Comparison of ENCODE assay signal across 9 cellular contexts in the genomic region with DNA sequence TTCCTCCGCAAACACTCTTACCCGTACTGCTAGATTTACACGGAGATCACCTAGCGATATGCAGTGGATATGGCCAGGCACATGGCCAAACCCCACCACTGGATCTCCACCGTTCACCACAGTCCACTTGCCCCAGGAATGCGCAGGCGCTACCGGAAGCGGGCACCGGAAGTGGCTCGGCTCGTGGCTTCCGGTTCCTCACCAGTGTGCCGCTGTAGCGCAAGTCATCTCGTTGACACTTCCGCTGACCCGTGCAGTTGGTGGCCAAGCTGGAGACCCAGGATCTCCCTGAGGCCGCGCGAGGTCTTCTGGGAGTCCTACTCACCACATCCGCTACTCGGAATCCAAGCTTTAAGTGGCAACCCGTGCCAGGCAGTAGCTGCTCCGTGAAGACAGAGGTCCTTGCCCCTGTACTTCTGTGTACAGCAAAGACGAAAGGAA. TPM values are rescaled to one million over a fixed set of nuclear protein-coding genes. Genes with fewer than 3 reads are reported as not detected.
DNase-seq lines count a peak whose midpoint lies in the region; ATAC-seq lines count a peak whose summit lies in the region.
"Had no signal": no experiment of that assay in that cellular context is flagged by ENCODE, and none has a peak within 500 bp of the region (broad histone marks: within the 10 kb centered on the region; RNA-seq: fewer than 3 reads in every experiment).

No MANE protein-coding gene starts in this region.

- H3K27me3 ChIP-seq in adipocyte (replicated peaks; ENCODE audit: control insufficient read depth, insufficient read depth, low read length), result no peaks in the 10 kb centered on the region
- H3K27me3 ChIP-seq in mononuclear cell (ENCODE audit: insufficient read depth, low read length), result peaks cover 6% of the 10 kb centered on the region
- H3K27me3 ChIP-seq: tibial nerve had no signal

- H3K9me3 ChIP-seq in adipocyte (ENCODE audit: control insufficient read depth, low read length) (peaks cover 4% of the 10 kb centered on the region), mononuclear cell (ENCODE audit: low read depth, low read length) (no peaks in the 10 kb centered on the region)

- H3K4me3 ChIP-seq in adipocyte (ENCODE audit: low read length), result peak overlapping the region; percentile 75
- H3K4me3 ChIP-seq in mononuclear cell (ENCODE audit: low read length), result peak overlapping the region; percentile 17

- ATAC-seq in stimulated activated naive CD8-positive, alpha-beta T cell treated with anti-CD3 and anti-CD28 coated beads, Interleukin-15, amount 100 ng/mL, for 72 hours, result peak; percentile 95
- ATAC-seq in GM18909 (IDR thresholded peaks at IDR 0.05; ENCODE audit: poor library complexity, unreplicated experiment), result no peak
- no peak for ATAC-seq in GM21381 (IDR thresholded peaks at IDR 0.05; ENCODE audit: unreplicated experiment)

- no peaks in the 10 kb centered on the region for H3K27me3 Mint-ChIP-seq in stimulated activated naive CD8-positive, alpha-beta T cell treated with anti-CD3 and anti-CD28 coated beads, Interleukin-15, amount 100 ng/mL, for 72 hours

- DNase-seq in AG08396 (ENCODE audit: low spot score) (peak; percentile 49), SK-MEL-5 (ENCODE audit: low read depth, low spot score) (peak; percentile 63), adipocyte (ENCODE audit: low read depth) (no peak), SKM-1 treated with dmso at 0.1 percent for 144 hours (lab: John Stamatoyannopoulos, UW; ENCODE audit: unreplicated experiment) (no peak)
- peak; percentile 46 to 75 for DNase-seq in stimulated activated naive CD8-positive, alpha-beta T cell treated with anti-CD3 and anti-CD28 coated beads, Interleukin-15, amount 100 ng/mL, for 72 hours

- no peaks in the 10 kb centered on the region for H3K4me1 ChIP-seq in adipocyte (ENCODE audit: control insufficient read depth, insufficient read depth, low read length)
- peaks cover 7% of the 10 kb centered on the region for H3K4me1 ChIP-seq in mononuclear cell (ENCODE audit: insufficient read depth, low read length)
- H3K4me1 ChIP-seq: tibial nerve had no signal

- H3K36me3 ChIP-seq in adipocyte (ENCODE audit: control insufficient read depth, insufficient read depth, low read length, severe bottlenecking), result peaks cover 18% of the 10 kb centered on the region

- H3K4me3 Mint-ChIP-seq in stimulated activated naive CD8-positive, alpha-beta T cell treated with anti-CD3 and anti-CD28 coated beads, Interleukin-15, amount 100 ng/mL, for 72 hours, result peak overlapping the region; percentile 58 to 73

- peaks cover 19% of the 10 kb centered on the region for H3K4me1 Mint-ChIP-seq in stimulated activated naive CD8-positive, alpha-beta T cell treated with anti-CD3 and anti-CD28 coated beads, Interleukin-15, amount 100 ng/mL, for 72 hours

- H3K9me3 Mint-ChIP-seq in stimulated activated naive CD8-positive, alpha-beta T cell treated with anti-CD3 and anti-CD28 coated beads, Interleukin-15, amount 100 ng/mL, for 72 hours, result peaks cover 5 to 19% of the 10 kb centered on the region in 2 donors

- H3K9ac ChIP-seq in adipocyte (ENCODE audit: low read length), result no peak overlapping the region

- peak overlapping the region in 1 of 2 donors; percentile 82 for H3K27ac Mint-ChIP-seq in stimulated activated naive CD8-positive, alpha-beta T cell treated with anti-CD3 and anti-CD28 coated beads, Interleukin-15, amount 100 ng/mL, for 72 hours

- in situ Hi-C loops in SK-MEL-5 (cut with HindIII; ENCODE audit: low pct_unique_long_range_greater_than_20kb, low sequenced_read_pairs), result no loop called here

RNA-seq across cellular contexts. Expression of a gene that starts 11.5 kb away (rescaled TPM):
- 2.8 and 3.1 TPM in 2 replicates for total RNA-seq in SK-MEL-5 (2014; rRNA removed; shearing (Covaris generic))
- polyA plus RNA-seq in SK-MEL-5 (2015; cell fraction: cytosol; rRNA removed), result 1.5 and 2.0 TPM in 2 replicates
- 4.8 and 6.6 TPM in 2 replicates for polyA plus RNA-seq in SK-MEL-5 (2015; cell fraction: nucleus; rRNA removed)
- 5.6 TPM for total RNA-seq in mononuclear cell

RNA-seq across cellular contexts. Expression of a gene that starts 11.7 kb away (rescaled TPM):
- total RNA-seq in SK-MEL-5 (2014; rRNA removed; shearing (Covaris generic)), result 4.7 and 5.2 TPM in 2 replicates
- 51.2 and 67.6 TPM in 2 replicates for polyA plus RNA-seq in SK-MEL-5 (2015; cell fraction: cytosol; rRNA removed)
- polyA plus RNA-seq in SK-MEL-5 (2015; cell fraction: nucleus; rRNA removed), result 45.3 and 121 TPM in 2 replicates
- total RNA-seq in mononuclear cell, result 19.4 TPM

RNA-seq across cellular contexts. Expression of a gene that starts 30.8 kb away (rescaled TPM):
- total RNA-seq in SK-MEL-5 (2014; rRNA removed; shearing (Covaris generic)), result 11.6 and 13.4 TPM in 2 replicates
- 13.8 and 14.9 TPM in 2 replicates for polyA plus RNA-seq in SK-MEL-5 (2015; cell fraction: cytosol; rRNA removed)
- polyA plus RNA-seq in SK-MEL-5 (2015; cell fraction: nucleus; rRNA removed), result 20.3 and 24.7 TPM in 2 replicates
- total RNA-seq in mononuclear cell, result 6.0 TPM

RNA-seq across cellular contexts. Expression of a gene that starts 31.0 kb away (rescaled TPM):
- 9.0 and 13.3 TPM in 2 replicates for total RNA-seq in SK-MEL-5 (2014; rRNA removed; shearing (Covaris generic))
- polyA plus RNA-seq in SK-MEL-5 (2015; cell fraction: cytosol; rRNA removed), result 8.3 and 12.2 TPM in 2 replicates
- 20.3 and 22.7 TPM in 2 replicates for polyA plus RNA-seq in SK-MEL-5 (2015; cell fraction: nucleus; rRNA removed)
- 8.9 TPM for total RNA-seq in mononuclear cell

Comparison
In these comparisons a context has a peak if more than half of its experiments do, and no peak if none do; other contexts are left out.
1. DNase-seq: peak in AG08396 (single experiment), SK-MEL-5 (single experiment) and stimulated activated naive CD8-positive, alpha-beta T cell treated with anti-CD3 and anti-CD28 coated beads, Interleukin-15, amount 100 ng/mL, for 72 hours (2 of 2); none in adipocyte (single experiment) and SKM-1 treated with dmso at 0.1 percent for 144 hours (single experiment).